19 cellular contexts compared by ENCODE assay signal in genomic region chr3:165713479-165713878, GRCh38.
"Had no signal": no experiment of that assay in that cellular context is flagged by ENCODE, and none has a peak within 500 bp of the region (broad histone marks: within the 10 kb centered on the region; RNA-seq: fewer than 3 reads in every experiment).

No MANE protein-coding gene starts in this region.

- H3K4me3 ChIP-seq: SJSA1, SK-N-MC had no signal

- H3K9me3 ChIP-seq: SJSA1 had no signal

- H3K4me1 ChIP-seq: SJSA1 had no signal

- H3K27ac ChIP-seq: HL-60, SJSA1, SK-N-MC had no signal

- H3K27me3 ChIP-seq: SJSA1 had no signal

- DNase-seq: KBM-7, MV-4-11, NCI-H1048, NCI-H1105, NCI-H1436 treated with DMSO at 0.1 percent for 48 hours, NCI-H1694, NCI-H187 treated with DMSO at 0.1 percent for 48 hours, NCI-H2029 treated with DMSO at 0.1 percent for 48 hours, NCI-H2171 treated with DMSO at 0.1 percent for 48 hours, NCI-H345, NCI-H446 treated with DMSO at 0.1 percent for 48 hours, NCI-H524 treated with DMSO at 0.1 percent for 48 hours, NCI-H774, Right ventricle myocardium superior, RPMI8226, SIG-M5 had no signal

- H3K36me3 ChIP-seq: SJSA1 had no signal
